In the genomic region with DNA sequence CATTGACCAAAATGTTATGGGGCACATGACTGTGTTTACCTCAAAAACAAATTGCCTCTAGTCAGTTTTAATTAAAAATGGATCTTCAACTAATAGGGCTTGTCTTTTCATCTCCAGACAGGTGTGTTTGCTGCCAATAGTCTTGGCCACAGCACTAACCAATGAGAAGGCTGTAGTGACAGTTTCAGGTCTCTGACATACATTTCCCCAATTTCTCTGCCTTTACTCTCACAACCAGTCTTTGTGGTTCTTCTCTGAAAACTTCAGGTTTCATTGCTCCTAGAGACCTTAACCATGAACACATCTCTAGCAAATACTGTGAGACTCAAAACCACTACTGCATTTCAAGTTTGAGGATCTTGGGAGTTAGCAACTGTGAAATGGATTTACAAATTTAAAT, we compare ENCODE assay signal across 11 cellular contexts.
DNase-seq lines count a peak whose midpoint lies in the region; ATAC-seq lines count a peak whose summit lies in the region.
"Had no signal": no experiment of that assay in that cellular context is flagged by ENCODE, and none has a peak within 500 bp of the region (broad histone marks: within the 10 kb centered on the region; RNA-seq: fewer than 3 reads in every experiment).

No MANE protein-coding gene starts in this region.

- DNase-seq in SW 1271 (lab: John Stamatoyannopoulos, UW) = no peak
- no peak for DNase-seq in hepatic stellate cell (ENCODE audit: low spot score)
- DNase-seq in NCI-H2107 treated with DMSO at 0.1 percent for 48 hours (lab: John Stamatoyannopoulos, UW; ENCODE audit: unreplicated experiment) = no peak
- DNase-seq: activated naive CD8-positive, alpha-beta T cell treated with anti-CD3 and anti-CD28 coated beads, Interleukin-2, amount 10 ng/mL, durations not matched to agents 7 days and 5 days; GOT3; NCI-H1436 treated with DMSO at 0.1 percent for 48 hours; SHP77 had no signal

- ATAC-seq in GM18907 (IDR thresholded peaks at IDR 0.05; ENCODE audit: unreplicated experiment) (peak; percentile 65), GM21576 (IDR thresholded peaks at IDR 0.05; ENCODE audit: unreplicated experiment) (peak; percentile 87), HG03097 (IDR thresholded peaks at IDR 0.05; ENCODE audit: low FRiP score, unreplicated experiment) (peak; percentile 56), GM21737 (IDR thresholded peaks at IDR 0.05; ENCODE audit: unreplicated experiment) (no peak)
